ENCODE assay signal across 1 cellular context in the genomic region with DNA sequence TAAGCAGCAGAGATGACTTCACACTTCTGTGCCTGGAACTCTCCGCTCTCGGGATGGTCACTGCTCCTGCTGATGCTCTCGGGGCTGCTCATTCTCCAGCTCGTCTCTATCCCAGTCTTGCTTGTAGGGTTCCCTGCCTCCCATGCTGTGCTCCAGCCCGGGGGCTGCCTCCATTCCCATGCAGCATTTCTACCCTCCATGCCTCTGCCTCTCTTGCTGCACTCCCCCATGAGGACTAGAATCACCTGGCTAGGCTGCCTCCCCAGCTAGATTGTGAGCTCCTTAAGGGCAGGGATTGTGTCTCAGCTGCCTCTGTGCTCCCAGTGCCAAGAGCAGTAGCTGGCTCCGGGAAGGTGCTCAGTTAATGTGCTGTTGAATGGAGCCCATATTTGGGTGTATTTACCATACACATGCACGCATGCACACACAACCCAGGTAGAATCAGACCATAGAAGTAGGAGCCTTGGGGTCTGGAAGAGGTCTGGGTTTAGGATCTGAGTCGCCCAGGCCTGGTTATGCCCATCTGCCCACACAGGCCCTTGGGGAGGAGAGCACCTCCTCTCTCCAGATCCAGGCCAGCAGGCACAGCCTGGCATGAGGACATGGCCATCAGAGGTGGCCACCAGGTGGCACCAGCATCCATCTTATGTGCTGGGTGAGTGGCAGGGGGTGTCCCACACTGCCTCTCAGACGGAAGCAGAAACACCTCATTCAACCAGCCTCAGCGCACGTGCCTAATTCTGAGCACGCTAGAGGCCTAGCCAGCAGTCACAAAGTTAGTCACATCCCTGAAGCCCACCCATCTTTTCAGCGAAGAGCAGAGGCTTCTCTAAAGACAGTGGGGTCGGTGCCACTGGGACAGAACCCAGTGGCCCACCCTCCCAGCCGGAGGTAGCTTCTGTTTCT.
TF ChIP-seq lines count a peak whose summit lies in the region.

No MANE protein-coding gene starts in this region.

TF ChIP-seq in HepG2, 621 proteins besides CTCF, POLR2A, EP300 and RAD21 (continued from another document and continues in another):
- TF ChIP-seq, protein P1, sequence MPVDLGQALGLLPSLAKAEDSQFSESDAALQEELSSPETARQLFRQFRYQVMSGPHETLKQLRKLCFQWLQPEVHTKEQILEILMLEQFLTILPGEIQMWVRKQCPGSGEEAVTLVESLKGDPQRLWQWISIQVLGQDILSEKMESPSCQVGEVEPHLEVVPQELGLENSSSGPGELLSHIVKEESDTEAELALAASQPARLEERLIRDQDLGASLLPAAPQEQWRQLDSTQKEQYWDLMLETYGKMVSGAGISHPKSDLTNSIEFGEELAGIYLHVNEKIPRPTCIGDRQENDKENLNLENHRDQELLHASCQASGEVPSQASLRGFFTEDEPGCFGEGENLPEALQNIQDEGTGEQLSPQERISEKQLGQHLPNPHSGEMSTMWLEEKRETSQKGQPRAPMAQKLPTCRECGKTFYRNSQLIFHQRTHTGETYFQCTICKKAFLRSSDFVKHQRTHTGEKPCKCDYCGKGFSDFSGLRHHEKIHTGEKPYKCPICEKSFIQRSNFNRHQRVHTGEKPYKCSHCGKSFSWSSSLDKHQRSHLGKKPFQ (CRISPR knock-in tag; IDR thresholded peaks at IDR 0.05; ENCODE audit: insufficient replicate concordance), result no peak
- TF ChIP-seq ZNF569 (CRISPR knock-in tag; IDR thresholded peaks at IDR 0.05; ENCODE audit: borderline replicate concordance), result no peak
- no peak for TF ChIP-seq ZNF749 (CRISPR knock-in tag; IDR thresholded peaks at IDR 0.05; ENCODE audit: borderline replicate concordance)
- TF ChIP-seq ZNF296 (CRISPR knock-in tag; conservative IDR thresholded peaks at IDR 0.05), result no peak
- TF ChIP-seq, protein P2, sequence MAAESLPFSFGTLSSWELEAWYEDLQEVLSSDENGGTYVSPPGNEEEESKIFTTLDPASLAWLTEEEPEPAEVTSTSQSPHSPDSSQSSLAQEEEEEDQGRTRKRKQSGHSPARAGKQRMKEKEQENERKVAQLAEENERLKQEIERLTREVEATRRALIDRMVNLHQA (CRISPR knock-in tag; IDR thresholded peaks at IDR 0.05), result no peak
- TF ChIP-seq NCOA5 (CRISPR knock-in tag; IDR thresholded peaks at IDR 0.05), result no peak
- no peak for TF ChIP-seq ZNF674 (CRISPR knock-in tag; IDR thresholded peaks at IDR 0.05; ENCODE audit: low read depth)
- no peak for TF ChIP-seq ZNF816 (CRISPR knock-in tag; IDR thresholded peaks at IDR 0.05; ENCODE audit: borderline replicate concordance)
- TF ChIP-seq, protein P3, sequence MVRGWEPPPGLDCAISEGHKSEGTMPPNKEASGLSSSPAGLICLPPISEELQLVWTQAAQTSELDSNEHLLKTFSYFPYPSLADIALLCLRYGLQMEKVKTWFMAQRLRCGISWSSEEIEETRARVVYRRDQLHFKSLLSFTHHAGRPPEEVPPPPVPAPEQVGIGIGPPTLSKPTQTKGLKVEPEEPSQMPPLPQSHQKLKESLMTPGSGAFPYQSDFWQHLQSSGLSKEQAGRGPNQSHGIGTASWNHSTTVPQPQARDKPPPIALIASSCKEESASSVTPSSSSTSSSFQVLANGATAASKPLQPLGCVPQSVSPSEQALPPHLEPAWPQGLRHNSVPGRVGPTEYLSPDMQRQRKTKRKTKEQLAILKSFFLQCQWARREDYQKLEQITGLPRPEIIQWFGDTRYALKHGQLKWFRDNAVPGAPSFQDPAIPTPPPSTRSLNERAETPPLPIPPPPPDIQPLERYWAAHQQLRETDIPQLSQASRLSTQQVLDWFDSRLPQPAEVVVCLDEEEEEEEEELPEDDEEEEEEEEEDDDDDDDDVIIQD (CRISPR knock-in tag; IDR thresholded peaks at IDR 0.05; ENCODE audit: low read depth), result no peak
- TF ChIP-seq ZNF12 (CRISPR knock-in tag; IDR thresholded peaks at IDR 0.05), result no peak
- no peak for TF ChIP-seq FOXC1 (CRISPR knock-in tag; IDR thresholded peaks at IDR 0.05; ENCODE audit: borderline replicate concordance)
- TF ChIP-seq POLR2AphosphoS2 (IDR thresholded peaks at IDR 0.05; ENCODE audit: low read depth, low read length), result no peak
- TF ChIP-seq ARID2 (CRISPR knock-in tag; IDR thresholded peaks at IDR 0.05; ENCODE audit: borderline replicate concordance), result no peak
- TF ChIP-seq, protein P4, sequence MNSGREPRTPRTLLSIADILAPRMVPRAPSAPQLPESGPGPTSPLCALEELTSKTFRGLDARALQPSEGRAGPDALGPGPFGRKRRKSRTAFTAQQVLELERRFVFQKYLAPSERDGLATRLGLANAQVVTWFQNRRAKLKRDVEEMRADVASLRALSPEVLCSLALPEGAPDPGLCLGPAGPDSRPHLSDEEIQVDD (CRISPR knock-in tag; IDR thresholded peaks at IDR 0.05; ENCODE audit: borderline replicate concordance), result no peak
- TF ChIP-seq, protein P5, sequence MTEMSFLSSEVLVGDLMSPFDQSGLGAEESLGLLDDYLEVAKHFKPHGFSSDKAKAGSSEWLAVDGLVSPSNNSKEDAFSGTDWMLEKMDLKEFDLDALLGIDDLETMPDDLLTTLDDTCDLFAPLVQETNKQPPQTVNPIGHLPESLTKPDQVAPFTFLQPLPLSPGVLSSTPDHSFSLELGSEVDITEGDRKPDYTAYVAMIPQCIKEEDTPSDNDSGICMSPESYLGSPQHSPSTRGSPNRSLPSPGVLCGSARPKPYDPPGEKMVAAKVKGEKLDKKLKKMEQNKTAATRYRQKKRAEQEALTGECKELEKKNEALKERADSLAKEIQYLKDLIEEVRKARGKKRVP (CRISPR knock-in tag; IDR thresholded peaks at IDR 0.05), result no peak
- TF ChIP-seq HDAC2 (CRISPR knock-in tag; IDR thresholded peaks at IDR 0.05), result peak; percentile 49; the same call in 1 of the 2 replicates
- no peak for TF ChIP-seq ZBTB8A (CRISPR knock-in tag; IDR thresholded peaks at IDR 0.05; ENCODE audit: borderline replicate concordance, low read depth)
- TF ChIP-seq NR2C2 (CRISPR knock-in tag; IDR thresholded peaks at IDR 0.05; ENCODE audit: borderline replicate concordance), result no peak
- no peak for TF ChIP-seq HOXA3 (CRISPR knock-in tag; IDR thresholded peaks at IDR 0.05)
- TF ChIP-seq ZFP90 (CRISPR knock-in tag; IDR thresholded peaks at IDR 0.05; ENCODE audit: borderline replicate concordance), result no peak
- no peak for TF ChIP-seq CCDC6 (CRISPR knock-in tag; IDR thresholded peaks at IDR 0.05)
- no peak for TF ChIP-seq PPARG (CRISPR knock-in tag; conservative IDR thresholded peaks at IDR 0.05)
- TF ChIP-seq, protein P6, sequence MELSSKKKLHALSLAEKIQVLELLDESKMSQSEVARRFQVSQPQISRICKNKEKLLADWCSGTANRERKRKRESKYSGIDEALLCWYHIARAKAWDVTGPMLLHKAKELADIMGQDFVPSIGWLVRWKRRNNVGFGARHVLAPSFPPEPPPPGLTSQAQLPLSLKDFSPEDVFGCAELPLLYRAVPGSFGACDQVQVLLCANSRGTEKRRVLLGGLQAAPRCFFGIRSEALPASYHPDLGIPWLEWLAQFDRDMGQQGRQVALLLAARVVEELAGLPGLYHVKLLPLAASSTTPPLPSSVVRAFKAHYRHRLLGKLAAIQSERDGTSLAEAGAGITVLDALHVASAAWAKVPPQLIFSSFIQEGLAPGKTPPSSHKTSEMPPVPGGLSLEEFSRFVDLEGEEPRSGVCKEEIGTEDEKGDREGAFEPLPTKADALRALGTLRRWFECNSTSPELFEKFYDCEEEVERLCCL (CRISPR knock-in tag; IDR thresholded peaks at IDR 0.05; ENCODE audit: borderline replicate concordance), result no peak
- peak; percentile 22; the same call in 1 of the 2 replicates for TF ChIP-seq REPIN1 (CRISPR knock-in tag; IDR thresholded peaks at IDR 0.05; ENCODE audit: borderline replicate concordance, low read depth)
- TF ChIP-seq ZNF563 (CRISPR knock-in tag; IDR thresholded peaks at IDR 0.05), result no peak
- no peak for TF ChIP-seq ETV5 (CRISPR knock-in tag; IDR thresholded peaks at IDR 0.05; ENCODE audit: borderline replicate concordance)
- TF ChIP-seq, protein P7, sequence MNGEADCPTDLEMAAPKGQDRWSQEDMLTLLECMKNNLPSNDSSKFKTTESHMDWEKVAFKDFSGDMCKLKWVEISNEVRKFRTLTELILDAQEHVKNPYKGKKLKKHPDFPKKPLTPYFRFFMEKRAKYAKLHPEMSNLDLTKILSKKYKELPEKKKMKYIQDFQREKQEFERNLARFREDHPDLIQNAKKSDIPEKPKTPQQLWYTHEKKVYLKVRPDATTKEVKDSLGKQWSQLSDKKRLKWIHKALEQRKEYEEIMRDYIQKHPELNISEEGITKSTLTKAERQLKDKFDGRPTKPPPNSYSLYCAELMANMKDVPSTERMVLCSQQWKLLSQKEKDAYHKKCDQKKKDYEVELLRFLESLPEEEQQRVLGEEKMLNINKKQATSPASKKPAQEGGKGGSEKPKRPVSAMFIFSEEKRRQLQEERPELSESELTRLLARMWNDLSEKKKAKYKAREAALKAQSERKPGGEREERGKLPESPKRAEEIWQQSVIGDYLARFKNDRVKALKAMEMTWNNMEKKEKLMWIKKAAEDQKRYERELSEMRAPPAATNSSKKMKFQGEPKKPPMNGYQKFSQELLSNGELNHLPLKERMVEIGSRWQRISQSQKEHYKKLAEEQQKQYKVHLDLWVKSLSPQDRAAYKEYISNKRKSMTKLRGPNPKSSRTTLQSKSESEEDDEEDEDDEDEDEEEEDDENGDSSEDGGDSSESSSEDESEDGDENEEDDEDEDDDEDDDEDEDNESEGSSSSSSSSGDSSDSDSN (CRISPR knock-in tag; IDR thresholded peaks at IDR 0.05), result no peak
- no peak for TF ChIP-seq NR2F6 (IDR thresholded peaks at IDR 0.05)
- TF ChIP-seq NR2F6 (CRISPR knock-in tag; IDR thresholded peaks at IDR 0.05), result peak; percentile 28; the same call in 1 of the 2 replicates
- TF ChIP-seq ZNF761 (CRISPR knock-in tag; conservative IDR thresholded peaks at IDR 0.05), result no peak
- TF ChIP-seq, protein P8, sequence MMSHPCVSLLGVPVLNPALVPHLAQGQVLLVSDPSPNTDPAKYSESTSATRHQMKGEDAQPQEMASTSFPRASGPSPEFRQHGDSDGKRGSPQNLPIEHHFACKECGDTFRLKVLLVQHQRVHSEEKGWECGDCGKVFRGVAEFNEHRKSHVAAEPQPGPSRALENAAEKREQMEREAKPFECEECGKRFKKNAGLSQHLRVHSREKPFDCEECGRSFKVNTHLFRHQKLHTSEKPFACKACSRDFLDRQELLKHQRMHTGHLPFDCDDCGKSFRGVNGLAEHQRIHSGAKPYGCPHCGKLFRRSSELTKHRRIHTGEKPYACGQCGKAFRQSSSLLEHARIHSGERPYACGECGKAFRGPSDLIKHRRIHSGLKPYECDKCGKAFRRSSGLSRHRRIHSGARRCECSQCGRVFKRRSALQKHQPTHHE (CRISPR knock-in tag; IDR thresholded peaks at IDR 0.05; ENCODE audit: borderline replicate concordance), result no peak
- no peak for TF ChIP-seq MAFG (CRISPR knock-in tag; IDR thresholded peaks at IDR 0.05)
- no peak for TF ChIP-seq FOXK2 (IDR thresholded peaks at IDR 0.05)
- TF ChIP-seq, protein P9, sequence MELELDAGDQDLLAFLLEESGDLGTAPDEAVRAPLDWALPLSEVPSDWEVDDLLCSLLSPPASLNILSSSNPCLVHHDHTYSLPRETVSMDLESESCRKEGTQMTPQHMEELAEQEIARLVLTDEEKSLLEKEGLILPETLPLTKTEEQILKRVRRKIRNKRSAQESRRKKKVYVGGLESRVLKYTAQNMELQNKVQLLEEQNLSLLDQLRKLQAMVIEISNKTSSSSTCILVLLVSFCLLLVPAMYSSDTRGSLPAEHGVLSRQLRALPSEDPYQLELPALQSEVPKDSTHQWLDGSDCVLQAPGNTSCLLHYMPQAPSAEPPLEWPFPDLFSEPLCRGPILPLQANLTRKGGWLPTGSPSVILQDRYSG (CRISPR knock-in tag; IDR thresholded peaks at IDR 0.05), result no peak
- TF ChIP-seq FOXK1 (CRISPR knock-in tag; IDR thresholded peaks at IDR 0.05; ENCODE audit: borderline replicate concordance, low read depth), result peak; percentile 15; the same call in 1 of the 2 replicates
- no peak for TF ChIP-seq ZNF101 (CRISPR knock-in tag; IDR thresholded peaks at IDR 0.05; ENCODE audit: borderline replicate concordance, low read depth)
- TF ChIP-seq SKI (IDR thresholded peaks at IDR 0.05; ENCODE audit: partially characterized antibody), result no peak
- no peak for TF ChIP-seq LCORL (IDR thresholded peaks at IDR 0.05)
- TF ChIP-seq LCORL (CRISPR knock-in tag; IDR thresholded peaks at IDR 0.05), result 0 out of 2 replicates have a peak, but pooled peaks have one; percentile 35
- no peak for TF ChIP-seq ZNF891 (CRISPR knock-in tag; IDR thresholded peaks at IDR 0.05)
- TF ChIP-seq ETV6 (CRISPR knock-in tag; conservative IDR thresholded peaks at IDR 0.05), result no peak
- TF ChIP-seq, protein P10, sequence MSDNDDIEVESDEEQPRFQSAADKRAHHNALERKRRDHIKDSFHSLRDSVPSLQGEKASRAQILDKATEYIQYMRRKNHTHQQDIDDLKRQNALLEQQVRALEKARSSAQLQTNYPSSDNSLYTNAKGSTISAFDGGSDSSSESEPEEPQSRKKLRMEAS (IDR thresholded peaks at IDR 0.05), result peak; percentile 63
- no peak for TF ChIP-seq SP5 (CRISPR knock-in tag; IDR thresholded peaks at IDR 0.05; ENCODE audit: borderline replicate concordance, low read depth)
- TF ChIP-seq TSC22D2 (CRISPR knock-in tag; IDR thresholded peaks at IDR 0.05; ENCODE audit: borderline replicate concordance), result peak; percentile 45; the same call in 1 of the 2 replicates
- TF ChIP-seq KLF15 (CRISPR knock-in tag; IDR thresholded peaks at IDR 0.05; ENCODE audit: borderline replicate concordance), result no peak
- no peak for TF ChIP-seq KLF9 (CRISPR knock-in tag; IDR thresholded peaks at IDR 0.05; ENCODE audit: low read depth)
- TF ChIP-seq ZNF777 (CRISPR knock-in tag; IDR thresholded peaks at IDR 0.05), result 0 out of 2 replicates have a peak, but pooled peaks have one; percentile 33
- TF ChIP-seq, protein P11, sequence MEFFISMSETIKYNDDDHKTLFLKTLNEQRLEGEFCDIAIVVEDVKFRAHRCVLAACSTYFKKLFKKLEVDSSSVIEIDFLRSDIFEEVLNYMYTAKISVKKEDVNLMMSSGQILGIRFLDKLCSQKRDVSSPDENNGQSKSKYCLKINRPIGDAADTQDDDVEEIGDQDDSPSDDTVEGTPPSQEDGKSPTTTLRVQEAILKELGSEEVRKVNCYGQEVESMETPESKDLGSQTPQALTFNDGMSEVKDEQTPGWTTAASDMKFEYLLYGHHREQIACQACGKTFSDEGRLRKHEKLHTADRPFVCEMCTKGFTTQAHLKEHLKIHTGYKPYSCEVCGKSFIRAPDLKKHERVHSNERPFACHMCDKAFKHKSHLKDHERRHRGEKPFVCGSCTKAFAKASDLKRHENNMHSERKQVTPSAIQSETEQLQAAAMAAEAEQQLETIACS (CRISPR knock-in tag; IDR thresholded peaks at IDR 0.05), result no peak
- no peak for TF ChIP-seq DNMT3B (CRISPR knock-in tag; conservative IDR thresholded peaks at IDR 0.05)
- TF ChIP-seq, protein P12, sequence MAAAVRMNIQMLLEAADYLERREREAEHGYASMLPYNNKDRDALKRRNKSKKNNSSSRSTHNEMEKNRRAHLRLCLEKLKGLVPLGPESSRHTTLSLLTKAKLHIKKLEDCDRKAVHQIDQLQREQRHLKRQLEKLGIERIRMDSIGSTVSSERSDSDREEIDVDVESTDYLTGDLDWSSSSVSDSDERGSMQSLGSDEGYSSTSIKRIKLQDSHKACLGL (CRISPR knock-in tag; IDR thresholded peaks at IDR 0.05), result no peak
- no peak for TF ChIP-seq ZNF589 (CRISPR knock-in tag; conservative IDR thresholded peaks at IDR 0.05)
- no peak for TF ChIP-seq SRY (CRISPR knock-in tag; IDR thresholded peaks at IDR 0.05)
- peak; percentile 81 for TF ChIP-seq KDM2A (CRISPR knock-in tag; IDR thresholded peaks at IDR 0.05; ENCODE audit: borderline replicate concordance, low read depth)
- TF ChIP-seq STAG1 (CRISPR knock-in tag; IDR thresholded peaks at IDR 0.05), result peak; percentile 84
- no peak for TF ChIP-seq NR2F1 (CRISPR knock-in tag; IDR thresholded peaks at IDR 0.05)
- TF ChIP-seq ZNF138 (CRISPR knock-in tag; IDR thresholded peaks at IDR 0.05; ENCODE audit: low read depth), result no peak
- TF ChIP-seq TBL1XR1 (IDR thresholded peaks at IDR 0.05; ENCODE audit: borderline replicate concordance, low read length, partially characterized antibody), result no peak
- no peak for TF ChIP-seq CREB1 (IDR thresholded peaks at IDR 0.05)
- TF ChIP-seq CREB1 (CRISPR knock-in tag; IDR thresholded peaks at IDR 0.05), result no peak
